17 cellular contexts compared by ENCODE assay signal in genomic region chr1:10628685-10629084, GRCh38.
DNase-seq lines count a peak whose midpoint lies in the region; ATAC-seq and TF ChIP-seq lines count a peak whose summit lies in the region.
"Had no signal": no experiment of that assay in that cellular context is flagged by ENCODE, and none has a peak within 500 bp of the region (broad histone marks: within the 10 kb centered on the region; RNA-seq: fewer than 3 reads in every experiment).

No MANE protein-coding gene starts in this region.

- no CpG with 5 or more reads among the region's 7 CpGs for whole genome bisulfite sequencing in gastroesophageal sphincter (ENCODE audit: low coverage in 1 of 2), 2 donors

- TF ChIP-seq POLR2A in breast epithelium (IDR thresholded peaks at IDR 0.05), result no peak
- TF ChIP-seq POLR2A in gastroesophageal sphincter (IDR thresholded peaks at IDR 0.05), result no peak
- TF ChIP-seq POLR2A in vagina (IDR thresholded peaks at IDR 0.05), result no peak

- no peak for TF ChIP-seq EP300 in gastroesophageal sphincter (IDR thresholded peaks at IDR 0.05)

- H3K4me1 Mint-ChIP-seq in MCF 10A (ENCODE audit: insufficient read depth, unreplicated experiment), result no peaks in the 10 kb centered on the region

- H3K36me3 Mint-ChIP-seq in MCF 10A (ENCODE audit: insufficient read depth, unreplicated experiment), result peaks cover 10% of the 10 kb centered on the region

- H3K9me3 ChIP-seq in breast epithelium (no peaks in the 10 kb centered on the region), gastroesophageal sphincter (no peaks in the 10 kb centered on the region), osteoblast (ENCODE audit: low read depth, low read length) (no peaks in the 10 kb centered on the region), vagina (no peaks in the 10 kb centered on the region)
- H3K9me3 ChIP-seq: spleen, suprapubic skin had no signal

- DNase-seq in breast epithelium (ENCODE audit: low spot score in 2 of 2), result peak; percentile 64 to 82
- DNase-seq in MCF 10A (ENCODE audit: unreplicated experiment), result no peak
- DNase-seq in osteoblast (ENCODE audit: insufficient read length, low spot score, missing footprints), result peak; percentile 36
- no peak for DNase-seq in vagina (ENCODE audit: extremely low spot score in 2 of 2)
- DNase-seq in stimulated activated CD4-positive, alpha-beta T cell treated with anti-CD3 and anti-CD28 coated beads, Interleukin-15, amount 100 ng/mL, for 24 hours, result no peak
- no peak for DNase-seq in NCI-H1048 (lab: John Stamatoyannopoulos, UW)
- no peak for DNase-seq in KG1 (lab: John Stamatoyannopoulos, UW)
- DNase-seq: ACHN; activated CD4-positive, alpha-beta T cell treated with anti-CD3 and anti-CD28 coated beads for 1 hour; activated T-cell treated with anti-CD3 and anti-CD28 coated beads, Interleukin-2, amount 50 U/mL, for 24 hours; HFFc6; NCI-H1105; NCI-H510A had no signal

- H3K4me3 ChIP-seq in breast epithelium (no peak overlapping the region), gastroesophageal sphincter (no peak overlapping the region), osteoblast (ENCODE audit: insufficient read depth, low read length) (no peak overlapping the region), vagina (no peak overlapping the region)
- H3K4me3 ChIP-seq: spleen, suprapubic skin had no signal

- H3K79me2 ChIP-seq in osteoblast (ENCODE audit: insufficient read depth, low read length), result no peaks in the 10 kb centered on the region

- H3K36me3 ChIP-seq in breast epithelium (no peaks in the 10 kb centered on the region), gastroesophageal sphincter (peaks cover 0 to 59% of the 10 kb centered on the region in 2 donors), osteoblast (ENCODE audit: insufficient read depth, low read length) (peaks cover 14% of the 10 kb centered on the region), vagina (peaks cover 0 to 10% of the 10 kb centered on the region in 2 donors)

- H3K4me1 ChIP-seq in breast epithelium, result peaks cover 0 to 18% of the 10 kb centered on the region in 2 donors
- H3K4me1 ChIP-seq in gastroesophageal sphincter, result peaks cover 0 to 56% (median 6%) of the 10 kb centered on the region in 3 donors
- H3K4me1 ChIP-seq in osteoblast (ENCODE audit: insufficient read depth, low read length), result no peaks in the 10 kb centered on the region
- H3K4me1 ChIP-seq in vagina, result peaks cover 1% of the 10 kb centered on the region

- no peaks in the 10 kb centered on the region for H3K27me3 ChIP-seq in breast epithelium
- H3K27me3 ChIP-seq in gastroesophageal sphincter, result no peaks in the 10 kb centered on the region
- H3K27me3 ChIP-seq in osteoblast (ENCODE audit: insufficient read depth, low read length), result no peaks in the 10 kb centered on the region
- no peaks in the 10 kb centered on the region for H3K27me3 ChIP-seq in vagina
- H3K27me3 ChIP-seq: spleen, suprapubic skin had no signal

- TF ChIP-seq CTCF in breast epithelium (IDR thresholded peaks at IDR 0.05) (no peak), MCF 10A (IDR thresholded peaks at IDR 0.05; ENCODE audit: unreplicated experiment) (no peak), gastroesophageal sphincter (IDR thresholded peaks at IDR 0.05) (no peak), osteoblast (IDR thresholded peaks at IDR 0.05; ENCODE audit: extremely low read depth, low read depth, low read length) (no peak), vagina (IDR thresholded peaks at IDR 0.05) (no peak)

- H3K27ac Mint-ChIP-seq in MCF 10A (ENCODE audit: low read depth, unreplicated experiment), result no peak overlapping the region
- H3K27ac Mint-ChIP-seq: activated T-cell treated with anti-CD3 and anti-CD28 coated beads, Interleukin-2, amount 50 U/mL, for 24 hours; HFFc6; T-helper 1 cell treated with Interleukin-12 subunit alpha and Interleukin-12 subunit beta and Interleukin-4 antibody, amounts not matched to agents 30 μg/mL and 1 μg/mL, for 36 hours had no signal

- CTCF ChIA-PET in MCF 10A (lab: Yijun Ruan, JAX), result no interaction called here

- peak overlapping the region; percentile 79 to 84 for H3K27ac ChIP-seq in breast epithelium
- H3K27ac ChIP-seq in gastroesophageal sphincter, result peak overlapping the region in 3 of 4 donors; percentile 76 to 83 (median 82)
- no peak overlapping the region for H3K27ac ChIP-seq in osteoblast (ENCODE audit: low read depth, low read length)
- peak overlapping the region; percentile 22 for H3K27ac ChIP-seq in vagina
- H3K27ac ChIP-seq: spleen, suprapubic skin had no signal

- no peaks in the 10 kb centered on the region for H3K27me3 Mint-ChIP-seq in MCF 10A (ENCODE audit: insufficient read depth, unreplicated experiment)
- H3K27me3 Mint-ChIP-seq: activated T-cell treated with anti-CD3 and anti-CD28 coated beads, Interleukin-2, amount 50 U/mL, for 24 hours had no signal

- H2AFZ ChIP-seq in osteoblast (ENCODE audit: low read length), result no peak overlapping the region

- no peaks in the 10 kb centered on the region for H3K9me3 Mint-ChIP-seq in MCF 10A (ENCODE audit: unreplicated experiment)
- H3K9me3 Mint-ChIP-seq: activated T-cell treated with anti-CD3 and anti-CD28 coated beads, Interleukin-2, amount 50 U/mL, for 24 hours; HFFc6; T-helper 1 cell treated with Interleukin-12 subunit alpha and Interleukin-12 subunit beta and Interleukin-4 antibody, amounts not matched to agents 30 μg/mL and 1 μg/mL, for 36 hours had no signal

- H4K20me1 ChIP-seq in osteoblast (ENCODE audit: insufficient read depth, low read length), result no peaks in the 10 kb centered on the region

- no peak overlapping the region for H3K4me3 Mint-ChIP-seq in MCF 10A (ENCODE audit: unreplicated experiment)
- H3K4me3 Mint-ChIP-seq: activated T-cell treated with anti-CD3 and anti-CD28 coated beads, Interleukin-2, amount 50 U/mL, for 24 hours; HFFc6; T-helper 1 cell treated with Interleukin-12 subunit alpha and Interleukin-12 subunit beta and Interleukin-4 antibody, amounts not matched to agents 30 μg/mL and 1 μg/mL, for 36 hours had no signal

- H3K4me2 ChIP-seq in osteoblast (ENCODE audit: insufficient read depth, low read length), result no peak overlapping the region

- BruUV-seq in MCF 10A (replicated peaks; lab: Mats Ljungman, UMichigan), result no TSS peak

- intact Hi-C loops in breast epithelium (cut with DNase I; ENCODE audit: low total_unique reads), result loop anchor here (5.0 kb wide), 1 partner anchor 546 kb away; no protein-coding TSS in a partner anchor
- intact Hi-C loops in MCF 10A (cut with micrococcal nuclease), result no loop called here
- intact Hi-C loops in vagina (cut with DNase I), result no loop called here

- POLR2A ChIA-PET in MCF 10A (lab: Yijun Ruan, JAX), result interaction anchor here (0.5 kb wide), 1 partner anchor 425 kb away, joined by 3 read pairs; no protein-coding TSS in a partner anchor

- peak; percentile 80 for ATAC-seq in gastroesophageal sphincter

Comparison
In these comparisons a context has a peak if more than half of its experiments do, and no peak if none do; other contexts are left out.
1. DNase-seq: peak in breast epithelium (2 of 2) and osteoblast (single experiment); none in MCF 10A (single experiment), vagina (0 of 2), stimulated activated CD4-positive, alpha-beta T cell treated with anti-CD3 and anti-CD28 coated beads, Interleukin-15, amount 100 ng/mL, for 24 hours (single experiment), NCI-H1048 (single experiment) and KG1 (single experiment).